Comparison of ENCODE assay signal across 16 cellular contexts in the genomic region with DNA sequence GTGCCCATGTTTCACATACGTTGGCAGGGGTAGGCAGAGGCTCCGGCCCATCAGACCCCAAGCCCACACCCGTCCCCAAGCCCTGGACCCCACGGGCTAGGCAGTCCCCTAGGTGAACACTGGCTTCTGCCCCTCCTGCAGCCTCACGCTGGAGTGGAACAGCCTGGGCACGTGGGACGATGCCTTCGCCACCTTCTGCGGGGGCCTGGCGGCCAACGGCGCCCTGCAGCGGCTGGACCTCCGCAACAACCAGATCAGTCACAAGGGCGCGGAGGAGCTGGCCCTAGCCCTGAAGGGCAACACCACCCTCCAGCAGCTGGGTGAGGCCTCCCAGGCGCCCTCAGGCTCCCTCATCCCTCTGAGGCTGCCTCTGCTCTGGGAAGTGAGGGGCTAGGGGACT. TPM values are rescaled to one million over a fixed set of nuclear protein-coding genes. Genes with fewer than 3 reads are reported as not detected.
DNase-seq lines count a peak whose midpoint lies in the region; ATAC-seq and TF ChIP-seq lines count a peak whose summit lies in the region.
"Had no signal": no experiment of that assay in that cellular context is flagged by ENCODE, and none has a peak within 500 bp of the region (broad histone marks: within the 10 kb centered on the region; RNA-seq: fewer than 3 reads in every experiment).

No MANE protein-coding gene starts in this region.

- ATAC-seq in GM23338: no peak
- no peak for ATAC-seq in Right ventricle myocardium superior (ENCODE audit: poor library complexity)
- ATAC-seq: K562, Panc1, Right ventricle myocardium inferior had no signal

- intact Hi-C loops in Right ventricle myocardium superior (cut with DNase I): no loop called here

- peaks cover 30% of the 10 kb centered on the region for H4K20me1 ChIP-seq in BLaER1
- H4K20me1 ChIP-seq in GM23338 (replicated peaks; ENCODE audit: insufficient read depth): peaks cover 3% of the 10 kb centered on the region; the same call in 1 of the 2 replicates

- H3K9me3 Mint-ChIP-seq in GM23338: no peaks in the 10 kb centered on the region; the same call in 2 of the 3 replicates

- POLR2A ChIA-PET in RWPE1 (lab: Yijun Ruan, JAX; ENCODE audit: low non-redundant PET): no interaction called here

- peaks cover 13% of the 10 kb centered on the region for H3K4me1 Mint-ChIP-seq in GM23338

- no peak for DNase-seq in GM23338 (ENCODE audit: low spot score)
- no peak for DNase-seq in RWPE1 (ENCODE audit: low spot score)
- no peak for DNase-seq in Right ventricle myocardium superior
- DNase-seq in GM13977 (ENCODE audit: low spot score): no peak
- no peak for DNase-seq in T-helper 1 cell
- DNase-seq: Caco-2, DMS153, NCI-H1436, NCI-H2029 treated with DMSO at 0.1 percent for 48 hours, NCI-H2171 treated with DMSO at 0.1 percent for 48 hours, NCI-H748 treated with DMSO at 0.1 percent for 48 hours had no signal

- H3K36me3 ChIP-seq in BLaER1: peaks cover 41% of the 10 kb centered on the region
- H3K36me3 ChIP-seq in GM23338 (ENCODE audit: insufficient read depth): no peaks in the 10 kb centered on the region

- peaks cover 25% of the 10 kb centered on the region for H3K27me3 Mint-ChIP-seq in GM23338 (ENCODE audit: insufficient read depth, low read depth, poor library complexity)

- peaks cover 16% of the 10 kb centered on the region for H3F3A ChIP-seq in GM23338 (replicated peaks; ENCODE audit: low read depth)

- H3K36me3 Mint-ChIP-seq in GM23338 (ENCODE audit: low read depth): no peaks in the 10 kb centered on the region; the same call in 1 of the 3 replicates

- H3K9me2 ChIP-seq in GM23338 (ENCODE audit: insufficient read depth): no peaks in the 10 kb centered on the region

- H3K4me2 ChIP-seq in BLaER1 (peak overlapping the region; percentile 99), GM23338 (no peak overlapping the region)

- 0 out of 2 replicates have a peak overlapping the region, but pooled peaks have one; percentile 29 for H3K9ac ChIP-seq in BLaER1

- H3K27me3 ChIP-seq in BLaER1 (no peaks in the 10 kb centered on the region), GM23338 (ENCODE audit: insufficient read depth) (no peaks in the 10 kb centered on the region)

- no peak for TF ChIP-seq CTCF in GM23338 (conservative IDR thresholded peaks at IDR 0.05; ENCODE audit: low read depth in 2 of 2)
- TF ChIP-seq CTCF in RWPE1 (conservative IDR thresholded peaks at IDR 0.05; ENCODE audit: low read depth): no peak
- TF ChIP-seq CTCF in GM13977 (IDR thresholded peaks at IDR 0.05; ENCODE audit: extremely low read depth, insufficient read depth, missing control alignments): no peak

- CTCF ChIA-PET in RWPE1 (lab: Yijun Ruan, JAX): interaction anchor here (1.3 kb wide), 1 partner anchor 65 kb away, joined by 4 read pairs; no protein-coding TSS in a partner anchor

- no peak overlapping the region for H2AFZ ChIP-seq in GM23338

- in situ Hi-C loops in GM13977 (cut with MboI; ENCODE audit: low pct_unique_long_range_greater_than_20kb, low sequenced_read_pairs, unreplicated experiment): no loop called here

- no peak overlapping the region for H3K27ac ChIP-seq in BLaER1
- H3K27ac ChIP-seq in GM23338 (ENCODE audit: low read depth): no peak overlapping the region
- H3K27ac ChIP-seq in RWPE1: peak overlapping the region; percentile 70
- H3K27ac ChIP-seq: SK-N-MC had no signal

- no peaks in the 10 kb centered on the region for H3K9me3 ChIP-seq in BLaER1
- H3K9me3 ChIP-seq: Caco-2 had no signal

- no peak overlapping the region for H3K4me3 ChIP-seq in BLaER1
- H3K4me3 ChIP-seq in GM23338: peak overlapping the region; percentile 89; the same call in 1 of the 2 replicates

- H3K27ac Mint-ChIP-seq in GM23338: no peak overlapping the region

- peaks cover 15% of the 10 kb centered on the region for H3K79me2 ChIP-seq in GM23338 (replicated peaks; ENCODE audit: insufficient read depth)

- no peak overlapping the region for H3K4me3 Mint-ChIP-seq in GM23338

- H3K4me1 ChIP-seq in BLaER1 (peaks cover 48% of the 10 kb centered on the region), GM23338 (ENCODE audit: insufficient read depth) (peaks cover 5% of the 10 kb centered on the region; the same call in 1 of the 2 replicates)

TF ChIP-seq in GM23338, 12 proteins besides CTCF, POLR2A, EP300 and RAD21 (continues in another document):
- TF ChIP-seq POLR2AphosphoS5 (IDR thresholded peaks at IDR 0.05; ENCODE audit: low read depth) (no peak), ZNF331 (CRISPR knock-in tag; IDR thresholded peaks at IDR 0.05; ENCODE audit: low read depth) (no peak), EZH2 (IDR thresholded peaks at IDR 0.05; ENCODE audit: low read depth, unreplicated experiment) (no peak), NANOG (IDR thresholded peaks at IDR 0.05; ENCODE audit: borderline replicate concordance) (no peak), ZNF114 (CRISPR knock-in tag; IDR thresholded peaks at IDR 0.05) (no peak)
- TF ChIP-seq, protein P1, sequence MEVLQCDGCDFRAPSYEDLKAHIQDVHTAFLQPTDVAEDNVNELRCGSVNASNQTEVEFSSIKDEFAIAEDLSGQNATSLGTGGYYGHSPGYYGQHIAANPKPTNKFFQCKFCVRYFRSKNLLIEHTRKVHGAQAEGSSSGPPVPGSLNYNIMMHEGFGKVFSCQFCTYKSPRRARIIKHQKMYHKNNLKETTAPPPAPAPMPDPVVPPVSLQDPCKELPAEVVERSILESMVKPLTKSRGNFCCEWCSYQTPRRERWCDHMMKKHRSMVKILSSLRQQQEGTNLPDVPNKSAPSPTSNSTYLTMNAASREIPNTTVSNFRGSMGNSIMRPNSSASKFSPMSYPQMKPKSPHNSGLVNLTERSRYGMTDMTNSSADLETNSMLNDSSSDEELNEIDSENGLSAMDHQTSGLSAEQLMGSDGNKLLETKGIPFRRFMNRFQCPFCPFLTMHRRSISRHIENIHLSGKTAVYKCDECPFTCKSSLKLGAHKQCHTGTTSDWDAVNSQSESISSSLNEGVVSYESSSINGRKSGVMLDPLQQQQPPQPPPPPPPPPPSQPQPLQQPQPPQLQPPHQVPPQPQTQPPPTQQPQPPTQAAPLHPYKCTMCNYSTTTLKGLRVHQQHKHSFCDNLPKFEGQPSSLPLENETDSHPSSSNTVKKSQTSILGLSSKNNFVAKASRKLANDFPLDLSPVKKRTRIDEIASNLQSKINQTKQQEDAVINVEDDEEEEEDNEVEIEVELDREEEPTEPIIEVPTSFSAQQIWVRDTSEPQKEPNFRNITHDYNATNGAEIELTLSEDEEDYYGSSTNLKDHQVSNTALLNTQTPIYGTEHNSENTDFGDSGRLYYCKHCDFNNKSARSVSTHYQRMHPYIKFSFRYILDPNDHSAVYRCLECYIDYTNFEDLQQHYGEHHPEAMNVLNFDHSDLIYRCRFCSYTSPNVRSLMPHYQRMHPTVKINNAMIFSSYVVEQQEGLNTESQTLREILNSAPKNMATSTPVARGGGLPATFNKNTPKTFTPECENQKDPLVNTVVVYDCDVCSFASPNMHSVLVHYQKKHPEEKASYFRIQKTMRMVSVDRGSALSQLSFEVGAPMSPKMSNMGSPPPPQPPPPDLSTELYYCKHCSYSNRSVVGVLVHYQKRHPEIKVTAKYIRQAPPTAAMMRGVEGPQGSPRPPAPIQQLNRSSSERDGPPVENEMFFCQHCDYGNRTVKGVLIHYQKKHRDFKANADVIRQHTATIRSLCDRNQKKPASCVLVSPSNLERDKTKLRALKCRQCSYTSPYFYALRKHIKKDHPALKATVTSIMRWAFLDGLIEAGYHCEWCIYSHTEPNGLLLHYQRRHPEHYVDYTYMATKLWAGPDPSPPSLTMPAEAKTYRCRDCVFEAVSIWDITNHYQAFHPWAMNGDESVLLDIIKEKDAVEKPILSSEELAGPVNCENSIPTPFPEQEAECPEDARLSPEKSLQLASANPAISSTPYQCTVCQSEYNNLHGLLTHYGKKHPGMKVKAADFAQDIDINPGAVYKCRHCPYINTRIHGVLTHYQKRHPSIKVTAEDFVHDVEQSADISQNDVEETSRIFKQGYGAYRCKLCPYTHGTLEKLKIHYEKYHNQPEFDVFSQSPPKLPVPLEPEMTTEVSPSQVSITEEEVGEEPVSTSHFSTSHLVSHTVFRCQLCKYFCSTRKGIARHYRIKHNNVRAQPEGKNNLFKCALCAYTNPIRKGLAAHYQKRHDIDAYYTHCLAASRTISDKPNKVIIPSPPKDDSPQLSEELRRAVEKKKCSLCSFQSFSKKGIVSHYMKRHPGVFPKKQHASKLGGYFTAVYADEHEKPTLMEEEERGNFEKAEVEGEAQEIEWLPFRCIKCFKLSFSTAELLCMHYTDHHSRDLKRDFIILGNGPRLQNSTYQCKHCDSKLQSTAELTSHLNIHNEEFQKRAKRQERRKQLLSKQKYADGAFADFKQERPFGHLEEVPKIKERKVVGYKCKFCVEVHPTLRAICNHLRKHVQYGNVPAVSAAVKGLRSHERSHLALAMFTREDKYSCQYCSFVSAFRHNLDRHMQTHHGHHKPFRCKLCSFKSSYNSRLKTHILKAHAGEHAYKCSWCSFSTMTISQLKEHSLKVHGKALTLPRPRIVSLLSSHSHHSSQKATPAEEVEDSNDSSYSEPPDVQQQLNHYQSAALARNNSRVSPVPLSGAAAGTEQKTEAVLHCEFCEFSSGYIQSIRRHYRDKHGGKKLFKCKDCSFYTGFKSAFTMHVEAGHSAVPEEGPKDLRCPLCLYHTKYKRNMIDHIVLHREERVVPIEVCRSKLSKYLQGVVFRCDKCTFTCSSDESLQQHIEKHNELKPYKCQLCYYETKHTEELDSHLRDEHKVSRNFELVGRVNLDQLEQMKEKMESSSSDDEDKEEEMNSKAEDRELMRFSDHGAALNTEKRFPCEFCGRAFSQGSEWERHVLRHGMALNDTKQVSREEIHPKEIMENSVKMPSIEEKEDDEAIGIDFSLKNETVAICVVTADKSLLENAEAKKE (CRISPR knock-in tag; IDR thresholded peaks at IDR 0.05): no peak

RNA-seq across cellular contexts. Expression of a gene that starts 1.8 kb away (rescaled TPM):
- 40.7 and 41.6 TPM in 2 replicates for total RNA-seq in GM23338 (2014; rRNA removed; shearing (Covaris generic))
- polyA plus RNA-seq in GM23338 (2016; fragmentation: Nextera tagmentation; extraction: Ambion mirVana): 16.1 and 17.6 TPM in 2 replicates
- total RNA-seq in Right ventricle myocardium superior: 4.7 TPM

RNA-seq across cellular contexts. Expression of a gene that starts 2.2 kb away (rescaled TPM):
- 114 and 127 TPM in 2 replicates for total RNA-seq in GM23338 (2014; rRNA removed; shearing (Covaris generic))
- 157 and 172 TPM in 2 replicates for polyA plus RNA-seq in GM23338 (2016; fragmentation: Nextera tagmentation; extraction: Ambion mirVana)
- total RNA-seq in Right ventricle myocardium superior: 27.8 TPM

RNA-seq across cellular contexts. Expression of a gene that starts 6.6 kb away (rescaled TPM):
- total RNA-seq in GM23338 (2014; rRNA removed; shearing (Covaris generic)): 211 and 293 TPM in 2 replicates
- polyA plus RNA-seq in GM23338 (2016; fragmentation: Nextera tagmentation; extraction: Ambion mirVana): 31.5 and 35.6 TPM in 2 replicates
- 0.97 TPM for total RNA-seq in Right ventricle myocardium superior

RNA-seq across cellular contexts. Expression of a gene that starts 12.6 kb away (rescaled TPM):
- total RNA-seq in GM23338 (2014; rRNA removed; shearing (Covaris generic)): 84.8 and 86.9 TPM in 2 replicates
- 137 and 147 TPM in 2 replicates for polyA plus RNA-seq in GM23338 (2016; fragmentation: Nextera tagmentation; extraction: Ambion mirVana)
- 178 TPM for total RNA-seq in Right ventricle myocardium superior

RNA-seq across cellular contexts. Expression of a gene that starts 26.8 kb away (rescaled TPM):
- total RNA-seq in GM23338 (2014; rRNA removed; shearing (Covaris generic)): 36.9 and 44.7 TPM in 2 replicates
- polyA plus RNA-seq in GM23338 (2016; fragmentation: Nextera tagmentation; extraction: Ambion mirVana): 18.0 and 18.9 TPM in 2 replicates
- 20.5 TPM for total RNA-seq in Right ventricle myocardium superior

Comparison
In these comparisons a context has a peak if more than half of its experiments do, and no peak if none do; other contexts are left out.
1. RNA of a gene that starts 6.6 kb away (total RNA-seq): 211 to 293 TPM in GM23338; 0.97 TPM in Right ventricle myocardium superior (single experiment); every median in the first group is over 100 times any median in the second.